19 cellular contexts compared by ENCODE assay signal in the genomic region with DNA sequence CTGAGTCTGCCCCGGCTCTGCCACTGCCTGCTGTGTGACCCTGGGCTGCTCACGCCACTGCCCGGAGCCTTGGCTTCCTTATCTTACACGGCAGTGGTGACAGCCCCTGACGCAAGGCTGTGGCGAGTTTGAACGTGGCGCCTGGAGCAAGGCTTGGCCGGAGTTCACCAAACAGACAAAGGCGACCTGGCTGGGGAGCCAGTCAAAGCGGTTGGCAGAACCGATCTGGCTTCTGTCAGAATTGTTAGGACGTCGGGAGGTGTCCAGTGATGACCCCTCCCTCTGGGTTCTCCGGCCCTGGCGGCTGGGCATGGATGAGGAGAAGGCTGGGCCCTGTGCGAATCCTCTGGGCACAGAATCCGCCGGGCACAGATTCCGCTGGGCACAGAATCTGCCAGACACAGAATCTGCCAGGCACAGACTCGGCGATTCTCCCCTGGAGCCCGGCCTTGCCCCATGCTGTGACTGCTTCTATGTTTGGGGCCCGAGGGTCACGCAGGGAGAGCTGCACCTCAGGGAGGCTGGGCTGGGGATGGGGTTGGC. TPM values are rescaled to one million over a fixed set of nuclear protein-coding genes. Genes with fewer than 3 reads are reported as not detected.
DNase-seq lines count a peak whose midpoint lies in the region; ATAC-seq and TF ChIP-seq lines count a peak whose summit lies in the region.
"Had no signal": no experiment of that assay in that cellular context is flagged by ENCODE, and none has a peak within 500 bp of the region (broad histone marks: within the 10 kb centered on the region; RNA-seq: fewer than 3 reads in every experiment).

No MANE protein-coding gene starts in this region.

- intact Hi-C loops in spleen (cut with DNase I; ENCODE audit: low total_unique reads) = no loop called here

- H3K27me3 ChIP-seq in right atrium auricular region = no peaks in the 10 kb centered on the region
- peaks cover 0 to 14% (median 5%) of the 10 kb centered on the region in 7 donors for H3K27me3 ChIP-seq in spleen (replicated peaks in 1 of 7)

- POLR2A ChIA-PET in HEK293 (lab: Yijun Ruan, JAX) = no interaction called here

- H3K27ac ChIP-seq in HEK293 (ENCODE audit: extremely low read depth, low read depth, low read length) (no peak overlapping the region), right atrium auricular region (peak overlapping the region; percentile 76 to 83), spleen (peak overlapping the region in 1 of 8 donors; percentile 9)
- H3K27ac ChIP-seq: SK-N-MC had no signal

- no peaks in the 10 kb centered on the region for H3K36me3 Mint-ChIP-seq in chondrocyte (ENCODE audit: low read depth)

- CTCF ChIA-PET in HEK293 (lab: Yijun Ruan, JAX) = no interaction called here

- WGBS in spleen, 5 donors = 76 to 88% (median 77%) methylated on average over 15 to 25 of the region's 25 CpGs

- H3K27ac Mint-ChIP-seq in chondrocyte (ENCODE audit: unreplicated experiment) = no peak overlapping the region

- no peak for TF ChIP-seq CTCF in HEK293 (tag by site-specific recombination; IDR thresholded peaks at IDR 0.05)
- no peak for TF ChIP-seq CTCF in chondrocyte (IDR thresholded peaks at IDR 0.05)
- TF ChIP-seq CTCF in right atrium auricular region (IDR thresholded peaks at IDR 0.05) = no peak
- TF ChIP-seq CTCF in spleen (IDR thresholded peaks at IDR 0.05 in 8 of 11, conservative IDR thresholded peaks at IDR 0.05 in 3 of 11) = no peak

- no peaks in the 10 kb centered on the region for H3K4me1 Mint-ChIP-seq in chondrocyte (ENCODE audit: low read depth)

- H3K4me3 Mint-ChIP-seq in chondrocyte (ENCODE audit: unreplicated experiment) = no peak overlapping the region

- no peak for TF ChIP-seq POLR2A in spleen (IDR thresholded peaks at IDR 0.05)

- peak; percentile 79 for DNase-seq in chondrocyte (ENCODE audit: low spot score)
- DNase-seq in right atrium auricular region (ENCODE audit: low spot score) = no peak
- DNase-seq in spleen = peak; percentile 74
- DNase-seq: ACHN, AML-193, Caco-2, EL, KG1, NCI-H1092, NCI-H146, NCI-H2081 treated with DMSO at 0.1 percent for 48 hours, NCI-H510A treated with DMSO at 0.1 percent for 48 hours had no signal

- H3K4me3 ChIP-seq in HEK293 (ENCODE audit: low read depth, low read length) = no peak overlapping the region
- H3K4me3 ChIP-seq in right atrium auricular region = no peak overlapping the region
- no peak overlapping the region for H3K4me3 ChIP-seq in spleen
- H3K4me3 ChIP-seq: SK-N-MC had no signal

- no peaks in the 10 kb centered on the region for H3K36me3 ChIP-seq in HEK293 (ENCODE audit: control insufficient read depth in 2 of 2, insufficient read depth in 1 of 2, low read length in 2 of 2)
- H3K36me3 ChIP-seq in right atrium auricular region = no peaks in the 10 kb centered on the region
- no peaks in the 10 kb centered on the region for H3K36me3 ChIP-seq in spleen

- ATAC-seq in HG03175 (IDR thresholded peaks at IDR 0.05; ENCODE audit: unreplicated experiment) (no peak), HG03354 (IDR thresholded peaks at IDR 0.05; ENCODE audit: poor library complexity, severe bottlenecking, unreplicated experiment) (no peak), GM21360 (IDR thresholded peaks at IDR 0.05; ENCODE audit: unreplicated experiment) (no peak), HG02759 (IDR thresholded peaks at IDR 0.05; ENCODE audit: unreplicated experiment) (no peak)
- ATAC-seq: Panc1 had no signal

- H3K4me1 ChIP-seq in HEK293 (ENCODE audit: control insufficient read depth, insufficient read depth, low read length) = no peaks in the 10 kb centered on the region
- H3K4me1 ChIP-seq in right atrium auricular region = peaks cover 0 to 12% of the 10 kb centered on the region in 2 donors
- peaks cover 0 to 12% (median 3%) of the 10 kb centered on the region in 6 donors for H3K4me1 ChIP-seq in spleen

- H3K9me3 ChIP-seq in HEK293 (ENCODE audit: control insufficient read depth, insufficient read depth, low read depth, low read length) (no peaks in the 10 kb centered on the region), right atrium auricular region (no peaks in the 10 kb centered on the region), spleen (no peaks in the 10 kb centered on the region)
- H3K9me3 ChIP-seq: Caco-2 had no signal

- no peaks in the 10 kb centered on the region for H3K9me3 Mint-ChIP-seq in chondrocyte (ENCODE audit: low read depth)

- no peaks in the 10 kb centered on the region for H3K27me3 Mint-ChIP-seq in chondrocyte (ENCODE audit: low read depth)

TF ChIP-seq in HEK293, 187 proteins besides CTCF, POLR2A, EP300 and RAD21:
- TF ChIP-seq ZIC2 (tag by site-specific recombination; IDR thresholded peaks at IDR 0.05) (0 out of 2 replicates have a peak, but pooled peaks have one; percentile 11), ZNF830 (tag by site-specific recombination; IDR thresholded peaks at IDR 0.05; ENCODE audit: low read depth) (no peak)

RNA-seq across cellular contexts. Expression of a gene that starts 11.7 kb away (rescaled TPM):
- total RNA-seq in chondrocyte = 2.6 to 7.1 TPM (median 5.2 TPM) in 3 replicates
- total RNA-seq in right atrium auricular region = 1 to 10 TPM; 5.2 to 6.0 TPM
- 10 to 100 TPM in 6 of 7 donors, 1 to 10 TPM in 1; 5.7 to 26.9 (median 22.2) TPM for total RNA-seq in spleen
- 10 to 100 TPM in 2 of 3 donors, 1 to 10 TPM in 1; 6.0 to 13.0 (median 10.3) TPM for polyA plus RNA-seq in spleen
